16 cellular contexts compared by ENCODE assay signal in genomic region chr5:158514353-158514960, GRCh38.
DNase-seq lines count a peak whose midpoint lies in the region; ATAC-seq lines count a peak whose summit lies in the region.
"Had no signal": no experiment of that assay in that cellular context is flagged by ENCODE, and none has a peak within 500 bp of the region (broad histone marks: within the 10 kb centered on the region; RNA-seq: fewer than 3 reads in every experiment).

No MANE protein-coding gene starts in this region.

- H3K9me3 Mint-ChIP-seq in activated T-cell treated with anti-CD3 and anti-CD28 coated beads, Interleukin-2, amount 50 U/mL, for 24 hours: no peaks in the 10 kb centered on the region
- H3K9me3 Mint-ChIP-seq: activated T-helper 17 cell treated with anti-CD3 and anti-CD28 coated beads, Interleukin-2, amount 50 U/mL, for 72 hours; dendritic cell treated with granulocyte-macrophage colony-stimulating factor and Interleukin-4, amounts not matched to agents 40 ng/mL and 50 ng/mL, for 4 days had no signal

- no peak for DNase-seq in activated T-cell treated with anti-CD3 and anti-CD28 coated beads, Interleukin-2, amount 50 U/mL, for 24 hours
- DNase-seq in activated T-cell treated with anti-CD3 and anti-CD28 coated beads, Interleukin-2, amount 50 U/mL, for 1 hour: no peak
- DNase-seq in NCI-H226 (peak; percentile 93), dedifferentiated amniotic fluid mesenchymal stem cell (ENCODE audit: extremely low spot score) (peak; percentile 51), skeletal muscle cell (ENCODE audit: low read depth) (peak; percentile 81), NCI-H2107 (lab: John Stamatoyannopoulos, UW) (no peak)
- DNase-seq: DMS 273 treated with DMSO at 0.1 percent for 48 hours, KG1, NCI-H187 treated with DMSO at 0.1 percent for 48 hours, WERI-Rb-1 had no signal

- peak overlapping the region; percentile 76 for H3K27ac Mint-ChIP-seq in activated T-cell treated with anti-CD3 and anti-CD28 coated beads, Interleukin-2, amount 50 U/mL, for 24 hours
- H3K27ac Mint-ChIP-seq: activated T-helper 17 cell treated with anti-CD3 and anti-CD28 coated beads, Interleukin-2, amount 50 U/mL, for 72 hours had no signal

- no peak overlapping the region for H3K4me3 ChIP-seq in skeletal muscle cell (ENCODE audit: low read depth, low read length)

- H3K27me3 Mint-ChIP-seq in activated T-cell treated with anti-CD3 and anti-CD28 coated beads, Interleukin-2, amount 50 U/mL, for 24 hours: no peaks in the 10 kb centered on the region
- H3K27me3 Mint-ChIP-seq: dendritic cell treated with granulocyte-macrophage colony-stimulating factor and Interleukin-4, amounts not matched to agents 40 ng/mL and 50 ng/mL, for 4 days had no signal

- no peak overlapping the region for H3K4me3 Mint-ChIP-seq in activated T-cell treated with anti-CD3 and anti-CD28 coated beads, Interleukin-2, amount 50 U/mL, for 24 hours
- H3K4me3 Mint-ChIP-seq: activated T-helper 17 cell treated with anti-CD3 and anti-CD28 coated beads, Interleukin-2, amount 50 U/mL, for 72 hours; dendritic cell treated with granulocyte-macrophage colony-stimulating factor and Interleukin-4, amounts not matched to agents 40 ng/mL and 50 ng/mL, for 4 days; neural crest cell had no signal

- ATAC-seq in HG03097 (IDR thresholded peaks at IDR 0.05; ENCODE audit: low FRiP score, unreplicated experiment): no peak
- no peak for ATAC-seq in GM18907 (IDR thresholded peaks at IDR 0.05; ENCODE audit: unreplicated experiment)
- ATAC-seq: activated T-helper 17 cell treated with anti-CD3 and anti-CD28 coated beads, Interleukin-2, amount 50 U/mL, for 72 hours; HCT116 had no signal

- peaks cover 37% of the 10 kb centered on the region for H3K4me1 Mint-ChIP-seq in activated T-cell treated with anti-CD3 and anti-CD28 coated beads, Interleukin-2, amount 50 U/mL, for 24 hours (ENCODE audit: low read depth)

- no peaks in the 10 kb centered on the region for H3K36me3 Mint-ChIP-seq in activated T-cell treated with anti-CD3 and anti-CD28 coated beads, Interleukin-2, amount 50 U/mL, for 24 hours (ENCODE audit: low read depth)

Comparison
In these comparisons a context has a peak if more than half of its experiments do, and no peak if none do; other contexts are left out.
1. DNase-seq: peak in NCI-H226 (single experiment), dedifferentiated amniotic fluid mesenchymal stem cell (single experiment) and skeletal muscle cell (single experiment); none in activated T-cell treated with anti-CD3 and anti-CD28 coated beads, Interleukin-2, amount 50 U/mL, for 24 hours (single experiment), activated T-cell treated with anti-CD3 and anti-CD28 coated beads, Interleukin-2, amount 50 U/mL, for 1 hour (single experiment) and NCI-H2107 (single experiment).